ENCODE assay signal across 10 cellular contexts in the genomic region with DNA sequence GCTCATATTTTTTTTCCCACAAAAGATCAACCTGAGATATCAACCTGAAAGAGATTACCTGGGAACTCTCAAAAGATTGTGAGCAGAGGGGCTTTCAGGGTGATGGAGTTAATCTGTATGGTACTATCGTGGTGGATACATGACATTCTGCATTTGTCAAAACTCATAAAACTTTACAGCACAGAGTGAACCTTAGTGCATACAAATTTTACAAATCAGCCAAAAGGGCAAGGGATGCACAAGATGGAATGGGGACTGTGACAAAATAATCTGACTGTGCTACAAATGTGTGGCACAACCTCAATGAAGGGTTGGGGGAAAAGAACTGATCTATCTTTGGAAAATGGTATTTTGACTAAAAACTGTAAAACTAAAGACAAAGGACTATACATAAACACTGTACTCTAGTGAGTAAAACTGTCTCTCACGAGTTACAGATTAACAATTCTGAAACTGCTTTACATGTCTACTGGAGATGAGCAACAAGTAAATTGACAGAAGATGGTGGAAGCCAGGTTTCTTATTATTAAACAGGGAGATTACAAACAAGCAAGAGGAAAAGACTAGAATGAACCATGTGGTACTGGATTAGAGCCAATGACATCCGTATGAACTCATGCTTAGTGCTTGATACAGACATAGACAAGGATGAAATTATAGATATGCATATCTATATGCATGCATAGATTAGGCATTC. TPM values are rescaled to one million over a fixed set of nuclear protein-coding genes. Genes with fewer than 3 reads are reported as not detected.
DNase-seq lines count a peak whose midpoint lies in the region; ATAC-seq and TF ChIP-seq lines count a peak whose summit lies in the region.
"Had no signal": no experiment of that assay in that cellular context is flagged by ENCODE, and none has a peak within 500 bp of the region (broad histone marks: within the 10 kb centered on the region; RNA-seq: fewer than 3 reads in every experiment).

No MANE protein-coding gene starts in this region.

- H3K27me3 Mint-ChIP-seq in activated CD4-positive, alpha-beta T cell treated with anti-CD3 and anti-CD28 coated beads, Interleukin-2, amount 10 ng/mL, durations not matched to agents 24 days and 14 days, result no peaks in the 10 kb centered on the region
- H3K27me3 Mint-ChIP-seq in glutamatergic neuron (ENCODE audit: unreplicated experiment), result peaks cover 1% of the 10 kb centered on the region

- peak overlapping the region; percentile 36 for H3K27ac Mint-ChIP-seq in activated CD4-positive, alpha-beta T cell treated with anti-CD3 and anti-CD28 coated beads, Interleukin-2, amount 10 ng/mL, durations not matched to agents 24 days and 14 days
- no peak overlapping the region for H3K27ac Mint-ChIP-seq in glutamatergic neuron (ENCODE audit: unreplicated experiment)

- peaks cover 13% of the 10 kb centered on the region for H3K4me1 Mint-ChIP-seq in activated CD4-positive, alpha-beta T cell treated with anti-CD3 and anti-CD28 coated beads, Interleukin-2, amount 10 ng/mL, durations not matched to agents 24 days and 14 days
- H3K4me1 Mint-ChIP-seq in glutamatergic neuron (ENCODE audit: low read depth, unreplicated experiment), result peaks cover 7% of the 10 kb centered on the region

- H3K9me3 Mint-ChIP-seq in activated CD4-positive, alpha-beta T cell treated with anti-CD3 and anti-CD28 coated beads, Interleukin-2, amount 10 ng/mL, durations not matched to agents 24 days and 14 days, result peaks cover 21% of the 10 kb centered on the region
- no peaks in the 10 kb centered on the region for H3K9me3 Mint-ChIP-seq in glutamatergic neuron (ENCODE audit: unreplicated experiment)

- intact Hi-C loops in activated CD4-positive, alpha-beta T cell treated with anti-CD3 and anti-CD28 coated beads, Interleukin-2, amount 10 ng/mL, durations not matched to agents 24 days and 14 days (cut with micrococcal nuclease), result loop anchor here (1.0 kb wide), 1 partner anchor 11 kb away; no protein-coding TSS in a partner anchor

- H3K36me3 Mint-ChIP-seq in activated CD4-positive, alpha-beta T cell treated with anti-CD3 and anti-CD28 coated beads, Interleukin-2, amount 10 ng/mL, durations not matched to agents 24 days and 14 days (ENCODE audit: low read depth), result peaks cover 32% of the 10 kb centered on the region
- H3K36me3 Mint-ChIP-seq in glutamatergic neuron (ENCODE audit: unreplicated experiment), result no peaks in the 10 kb centered on the region

- peak; percentile 97 for ATAC-seq in HG02588 (IDR thresholded peaks at IDR 0.05; ENCODE audit: unreplicated experiment)
- peak; percentile 94 for ATAC-seq in HG03571 (IDR thresholded peaks at IDR 0.05; ENCODE audit: unreplicated experiment)

- no peak overlapping the region for H3K4me3 Mint-ChIP-seq in activated CD4-positive, alpha-beta T cell treated with anti-CD3 and anti-CD28 coated beads, Interleukin-2, amount 10 ng/mL, durations not matched to agents 24 days and 14 days
- H3K4me3 Mint-ChIP-seq in glutamatergic neuron (ENCODE audit: unreplicated experiment), result no peak overlapping the region

- no peak for TF ChIP-seq CTCF in glutamatergic neuron (IDR thresholded peaks at IDR 0.05; ENCODE audit: partially characterized antibody, unreplicated experiment)

- DNase-seq in activated CD4-positive, alpha-beta T cell treated with anti-CD3 and anti-CD28 coated beads, Interleukin-2, amount 10 ng/mL, durations not matched to agents 24 days and 14 days, result no peak
- DNase-seq in activated CD4-positive, alpha-beta T cell treated with anti-CD3 and anti-CD28 coated beads for 1 hour, result no peak
- peak; percentile 26 for DNase-seq in renal cortical epithelial cell (ENCODE audit: low read depth)
- no peak for DNase-seq in mesenteric fat pad (ENCODE audit: low spot score)
- no peak for DNase-seq in glutamatergic neuron
- DNase-seq in NCI-H69 (lab: John Stamatoyannopoulos, UW), result no peak
- DNase-seq: Kasumi-1, thyroid gland had no signal

RNA-seq across cellular contexts. Expression of gene RLN1, which starts 24.8 kb away (rescaled TPM):
- total RNA-seq in activated CD4-positive, alpha-beta T cell treated with anti-CD3 and anti-CD28 coated beads, Interleukin-2, amount 10 ng/mL, durations not matched to agents 24 days and 14 days, result 0.59 and 0.84 TPM in 2 replicates
- total RNA-seq in renal cortical epithelial cell (1.1 TPM in 1 of 2 replicates, not detected in the other), mesenteric fat pad (not detected), glutamatergic neuron (ENCODE audit: unreplicated experiment) (not detected)

RNA-seq across cellular contexts. Expression of gene RLN2, which starts 59.9 kb away (rescaled TPM):
- 0.30 and 1.5 TPM in 2 replicates for total RNA-seq in activated CD4-positive, alpha-beta T cell treated with anti-CD3 and anti-CD28 coated beads, Interleukin-2, amount 10 ng/mL, durations not matched to agents 24 days and 14 days
- total RNA-seq in renal cortical epithelial cell (0.52 and 1.1 TPM in 2 replicates), mesenteric fat pad (not detected), glutamatergic neuron (ENCODE audit: unreplicated experiment) (not detected)
- total RNA-seq: thyroid gland had no signal
